Comparison of ENCODE assay signal across 9 cellular contexts in the genomic region with DNA sequence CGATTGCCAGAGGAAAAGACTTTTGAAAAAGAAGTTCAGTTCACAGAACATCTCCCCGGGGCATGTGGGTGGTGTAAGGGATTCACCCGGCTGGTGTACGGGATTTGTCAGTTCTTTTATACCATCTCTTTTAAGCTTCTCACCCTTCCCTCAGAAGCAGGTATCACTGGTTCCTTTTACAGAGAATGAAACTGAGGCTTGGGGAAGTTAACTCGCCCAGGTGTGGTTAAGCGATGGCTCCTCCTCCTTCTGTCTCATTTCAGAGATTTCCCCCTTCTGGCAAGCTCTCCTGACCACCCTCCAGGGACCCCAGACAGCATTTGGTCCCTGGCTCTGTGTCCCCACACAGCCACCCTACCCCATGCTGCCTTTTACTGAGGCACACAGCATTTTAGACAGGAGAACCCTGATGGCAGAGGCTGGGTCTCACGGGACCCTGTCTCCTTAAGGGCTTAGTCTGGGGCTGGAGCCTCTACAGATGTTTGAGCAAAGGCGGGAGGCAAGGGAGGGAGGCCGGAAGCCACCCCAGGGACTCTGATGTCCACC. TPM values are rescaled to one million over a fixed set of nuclear protein-coding genes. Genes with fewer than 3 reads are reported as not detected.
DNase-seq lines count a peak whose midpoint lies in the region; ATAC-seq and TF ChIP-seq lines count a peak whose summit lies in the region.
"Had no signal": no experiment of that assay in that cellular context is flagged by ENCODE, and none has a peak within 500 bp of the region (broad histone marks: within the 10 kb centered on the region; RNA-seq: fewer than 3 reads in every experiment).

No MANE protein-coding gene starts in this region.

- H3K27ac ChIP-seq in neutrophil: peak overlapping the region; percentile 92
- peak overlapping the region in 1 of 2 donors; percentile 49 for H3K27ac ChIP-seq in prostate gland
- H3K27ac ChIP-seq: SK-N-MC had no signal

- no peak for TF ChIP-seq CTCF in neutrophil (IDR thresholded peaks at IDR 0.05)
- no peak for TF ChIP-seq CTCF in prostate gland (IDR thresholded peaks at IDR 0.05)

- no peak for TF ChIP-seq POLR2A in prostate gland (IDR thresholded peaks at IDR 0.05)
- no peak for TF ChIP-seq POLR2A in erythroblast (IDR thresholded peaks at IDR 0.05; ENCODE audit: low read length)

- no peaks in the 10 kb centered on the region for H3K27me3 ChIP-seq in neutrophil
- no peaks in the 10 kb centered on the region for H3K27me3 ChIP-seq in prostate gland (replicated peaks; ENCODE audit: insufficient read depth)

- 55% methylated on average over 9 of the region's 9 CpGs for WGBS in prostate gland

- H3K4me1 ChIP-seq in neutrophil (ENCODE audit: control insufficient read depth in 1 of 2, insufficient read depth in 1 of 2, low read depth in 1 of 2, low read length in 1 of 2) (peaks cover 77 to 87% of the 10 kb centered on the region in 2 experiments), prostate gland (replicated peaks) (no peaks in the 10 kb centered on the region)

- peak; percentile 36 for DNase-seq in activated effector memory CD4-positive, alpha-beta T cell treated with Interleukin-2 at 50 U/mL for 16 hours
- DNase-seq in prostate gland (ENCODE audit: low spot score) (no peak), SIG-M5 treated with dmso at 0.1 percent for 504 hours (lab: John Stamatoyannopoulos, UW; ENCODE audit: unreplicated experiment) (no peak), erythroblast (lab: John Stamatoyannopoulos, UW) (no peak)

- H3K36me3 ChIP-seq in neutrophil (peaks cover 3% of the 10 kb centered on the region), prostate gland (no peaks in the 10 kb centered on the region)

- H3K4me3 ChIP-seq in neutrophil (ENCODE audit: low read depth in 1 of 2, low read length in 1 of 2) (peak overlapping the region; percentile 53 to 63), prostate gland (no peak overlapping the region)
- H3K4me3 ChIP-seq: lung, SK-N-MC had no signal

- intact Hi-C loops in prostate gland (cut with DNase I): no loop called here

- peak; percentile 26 for ATAC-seq in GM19467 (IDR thresholded peaks at IDR 0.05; ENCODE audit: unreplicated experiment)
- ATAC-seq in HG03457 (IDR thresholded peaks at IDR 0.05; ENCODE audit: unreplicated experiment): peak; percentile 27

- H3K9me3 ChIP-seq in neutrophil (no peaks in the 10 kb centered on the region), prostate gland (no peaks in the 10 kb centered on the region)

RNA-seq across cellular contexts. Expression of a gene that starts 2.8 kb away (rescaled TPM):
- total RNA-seq in prostate gland: 100 to 1,000 TPM; 113 to 146 TPM

Comparison
In these comparisons a context has a peak if more than half of its experiments do, and no peak if none do; other contexts are left out.
1. H3K4me3 ChIP-seq: peak in neutrophil (2 of 2); none in prostate gland (0 of 2).